Comparison of ENCODE assay signal across 8 cellular contexts in the genomic region with DNA sequence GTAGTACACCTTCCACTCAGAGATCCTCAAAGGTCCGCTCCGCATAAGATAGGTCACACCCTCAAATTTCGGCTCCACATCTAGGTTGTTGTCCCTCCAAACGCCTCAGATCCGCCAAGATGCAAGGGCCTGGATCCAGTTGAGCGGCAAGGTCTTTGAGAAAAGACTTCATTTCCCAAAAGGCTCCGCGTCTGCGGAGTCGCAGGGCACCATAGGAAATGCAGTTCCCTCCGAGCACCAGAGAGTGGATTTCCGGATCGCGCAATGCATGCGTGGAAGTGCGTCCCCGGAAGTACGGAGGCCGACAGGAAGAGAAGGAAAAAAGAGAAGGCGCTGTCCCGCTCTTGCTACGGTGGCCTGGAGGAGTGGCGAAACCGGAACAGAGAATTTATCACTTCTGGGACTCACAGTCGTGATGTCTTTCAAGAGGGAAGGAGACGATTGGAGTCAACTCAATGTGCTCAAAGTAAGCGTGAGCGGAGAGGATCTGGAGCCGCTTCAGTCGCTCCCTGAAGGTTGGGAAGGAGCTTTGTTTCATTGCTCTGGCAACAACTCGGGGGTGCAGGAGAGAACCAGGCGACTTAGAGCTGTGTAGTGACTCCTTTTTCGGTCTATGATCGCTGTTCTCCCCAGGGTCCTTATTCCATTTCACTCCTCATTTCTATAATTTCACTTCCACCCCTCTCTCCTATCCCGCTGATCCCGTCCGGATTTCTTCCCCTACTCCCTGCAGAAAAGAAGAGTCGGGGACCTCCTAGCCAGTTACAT. TPM values are rescaled to one million over a fixed set of nuclear protein-coding genes. Genes with fewer than 3 reads are reported as not detected.
DNase-seq lines count a peak whose midpoint lies in the region; ATAC-seq and TF ChIP-seq lines count a peak whose summit lies in the region.

A gene with protein sequence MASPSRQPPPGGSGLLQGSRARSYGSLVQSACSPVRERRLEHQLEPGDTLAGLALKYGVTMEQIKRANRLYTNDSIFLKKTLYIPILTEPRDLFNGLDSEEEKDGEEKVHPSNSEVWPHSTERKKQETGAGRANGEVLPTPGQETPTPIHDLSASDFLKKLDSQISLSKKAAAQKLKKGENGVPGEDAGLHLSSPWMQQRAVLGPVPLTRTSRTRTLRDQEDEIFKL (minus strand): TSS at position 165 of the 768 bp plus-strand sequence. CDS start 644 bp downstream, outside the sequence.
A gene with protein sequence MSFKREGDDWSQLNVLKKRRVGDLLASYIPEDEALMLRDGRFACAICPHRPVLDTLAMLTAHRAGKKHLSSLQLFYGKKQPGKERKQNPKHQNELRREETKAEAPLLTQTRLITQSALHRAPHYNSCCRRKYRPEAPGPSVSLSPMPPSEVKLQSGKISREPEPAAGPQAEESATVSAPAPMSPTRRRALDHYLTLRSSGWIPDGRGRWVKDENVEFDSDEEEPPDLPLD (plus strand): TSS at position 407 of the 768 bp plus-strand sequence. CDS start 9 bp downstream, at position 416.

- H3K9me3 Mint-ChIP-seq in H9 (no peaks in the 10 kb centered on the region; a peak in 1 of 5 replicates), nephron (no peaks in the 10 kb centered on the region)

- H3K18ac ChIP-seq in H9 (ENCODE audit: insufficient read length, low read depth, low read length) = no peak within 1 kb of the TSS

- H3K9ac ChIP-seq in ES-I3 (ENCODE audit: low read depth, low read length) (peak within 1 kb of the TSS; percentile 90), H9 (ENCODE audit: extremely low read depth, insufficient read length, low read length) (peak within 1 kb of the TSS; percentile 83)

- no peak within 1 kb of the TSS for H3K23ac ChIP-seq in H9 (ENCODE audit: insufficient read length, low read depth, low read length)

- no peak within 1 kb of the TSS for H2AK5ac ChIP-seq in H9 (ENCODE audit: insufficient read length, low read length)

- no peaks in the 10 kb centered on the region for H3K79me2 ChIP-seq in H9 (ENCODE audit: insufficient read depth, low read length)

- no peak within 1 kb of the TSS for H3K56ac ChIP-seq in H9 (ENCODE audit: insufficient read length, low read depth, low read length)

- H3K27ac ChIP-seq in H9 (ENCODE audit: insufficient read length, low read depth, low read length) = peak within 1 kb of the TSS; percentile 7

- H4K20me1 ChIP-seq in H9 (ENCODE audit: control insufficient read depth, insufficient read depth, insufficient read length) = no peaks in the 10 kb centered on the region

- no peak within 1 kb of the TSS for H4K8ac ChIP-seq in H9 (replicated peaks; ENCODE audit: insufficient read length, low read depth, low read length)

- peak; percentile 96 for ATAC-seq in stimulated activated naive CD8-positive, alpha-beta T cell treated with anti-CD3 and anti-CD28 coated beads, Interleukin-15, Interleukin-2, amounts not matched to agents 100 U/mL and 50 U/mL, for 24 hours

- TF ChIP-seq CTCF in H9 (conservative IDR thresholded peaks at IDR 0.05) (no peak), nephron (IDR thresholded peaks at IDR 0.05; ENCODE audit: unreplicated experiment in 3 of 3) (no peak)

- peaks cover 19 to 43% (median 40%) of the 10 kb centered on the region in 3 experiments; a peak in 6 of 7 replicates for H3K36me3 Mint-ChIP-seq in H9 (ENCODE audit: insufficient read depth in 1 of 3, low read depth in 3 of 3)
- H3K36me3 Mint-ChIP-seq in nephron (ENCODE audit: low read depth) = peaks cover 28% of the 10 kb centered on the region

- H3K4me3 Mint-ChIP-seq in H9 = peak within 1 kb of the TSS; percentile 96 to 98
- peak within 1 kb of the TSS; percentile 94 to 97 (median 95) for H3K4me3 Mint-ChIP-seq in nephron

- H4K91ac ChIP-seq in H9 (ENCODE audit: insufficient read length, low read depth, low read length) = no peak within 1 kb of the TSS

- H2BK5ac ChIP-seq in H9 (ENCODE audit: insufficient read length, low read length) = no peak within 1 kb of the TSS

- H3K36me3 ChIP-seq in ES-I3 (ENCODE audit: insufficient read depth, low read length) (peaks cover 5% of the 10 kb centered on the region), MG63 (peaks cover 46% of the 10 kb centered on the region)

- no peak within 1 kb of the TSS for H2BK120ac ChIP-seq in H9 (ENCODE audit: low read depth, low read length, poor library complexity, severe bottlenecking)

- peak within 1 kb of the TSS; percentile 96 to 99 (median 98) for H3K27ac Mint-ChIP-seq in H9
- H3K27ac Mint-ChIP-seq in nephron = peak within 1 kb of the TSS; percentile 97 to 99 (median 98)

- no peak within 1 kb of the TSS for H2BK15ac ChIP-seq in H9 (ENCODE audit: low read depth, low read length)

- H3K4me3 ChIP-seq in MG63 = peak within 1 kb of the TSS; percentile 96

- H3K27me3 ChIP-seq in H9 (ENCODE audit: insufficient read depth, low read length) (no peaks in the 10 kb centered on the region), MG63 (no peaks in the 10 kb centered on the region)

- no peaks in the 10 kb centered on the region for H3K9me3 ChIP-seq in ES-I3 (ENCODE audit: control insufficient read depth, insufficient read depth, low read length)
- H3K9me3 ChIP-seq in H9 (ENCODE audit: control insufficient read depth, low read depth, low read length) = no peaks in the 10 kb centered on the region
- H3K9me3 ChIP-seq in MG63 = no peaks in the 10 kb centered on the region

- no peak within 1 kb of the TSS for H3K4ac ChIP-seq in H9 (ENCODE audit: low read depth, low read length)

- peaks cover 3% of the 10 kb centered on the region; the same call in 1 of the 2 replicates for H3K27me3 Mint-ChIP-seq in H9 (ENCODE audit: low read depth)
- H3K27me3 Mint-ChIP-seq in nephron (ENCODE audit: low read depth) = no peaks in the 10 kb centered on the region

- peak within 1 kb of the TSS; percentile 70 for H3K4me2 ChIP-seq in H9 (ENCODE audit: insufficient read depth, insufficient read length, low read length)

- H3K4me1 ChIP-seq in ES-I3 (ENCODE audit: insufficient read depth, low read length) (peaks cover 9% of the 10 kb centered on the region), H9 (ENCODE audit: insufficient read depth, low read length) (0 out of 2 replicates have a peak, but pooled peaks cover 4% of the 10 kb centered on the region)

- H3T11ph ChIP-seq in H9 (ENCODE audit: low read length) = no peak within 1 kb of the TSS

- H2AFZ ChIP-seq in H9 (ENCODE audit: low read length) = peak within 1 kb of the TSS; percentile 79

- no peaks in the 10 kb centered on the region for H3K79me1 ChIP-seq in H9 (ENCODE audit: insufficient read depth, low read depth, low read length, poor library complexity, severe bottlenecking)

- no peak within 1 kb of the TSS for H2BK12ac ChIP-seq in H9 (ENCODE audit: insufficient read length, low read depth, low read length)

- WGBS in H9 (ENCODE audit: extremely low coverage, insufficient read length, low lambda C conversion rate) = no CpG with 5 or more reads among the region's 38 CpGs

- DNase-seq in H9 (peak; percentile 98), MG63 (peak; percentile 99), SHP77 (lab: John Stamatoyannopoulos, UW) (peak; percentile 100), activated gamma-delta T cell (lab: John Stamatoyannopoulos, UW) (peak; percentile 59), fibroblast of the conjunctiva (ENCODE audit: low read depth) (peak; percentile 96)
- DNase-seq in stimulated activated naive CD8-positive, alpha-beta T cell treated with anti-CD3 and anti-CD28 coated beads, Interleukin-15, Interleukin-2, amounts not matched to agents 100 U/mL and 50 U/mL, for 24 hours = peak; percentile 94

- peaks cover 22 to 27% of the 10 kb centered on the region in 2 experiments for H3K4me1 Mint-ChIP-seq in H9
- peaks cover 18% of the 10 kb centered on the region for H3K4me1 Mint-ChIP-seq in nephron

- H2BK20ac ChIP-seq in H9 (ENCODE audit: low read depth, low read length, poor library complexity, severe bottlenecking) = no peak within 1 kb of the TSS

- no peak within 1 kb of the TSS for H3K14ac ChIP-seq in H9 (ENCODE audit: insufficient read depth, low read length)

- H4K5ac ChIP-seq in H9 (ENCODE audit: insufficient read length, low read depth, low read length) = no peak within 1 kb of the TSS

- H3K23me2 ChIP-seq in H9 (ENCODE audit: insufficient read length, low read depth, low read length, poor library complexity, severe bottlenecking) = peaks cover 13% of the 10 kb centered on the region

RNA-seq across cellular contexts. Expression of the first gene that starts in this region (rescaled TPM):
- total RNA-seq in H9 (2021) = 5.8 and 6.7 TPM in 2 replicates
- 2.0 and 11.4 TPM in 2 replicates for total RNA-seq in MG63 (2014; rRNA removed; shearing (Covaris generic); ENCODE audit: low replicate concordance)

RNA-seq across cellular contexts. Expression of the second gene that starts in this region (rescaled TPM):
- total RNA-seq in H9 (2021) = 54.1 and 60.5 TPM in 2 replicates
- 43.1 and 69.6 TPM in 2 replicates for total RNA-seq in MG63 (2014; rRNA removed; shearing (Covaris generic); ENCODE audit: low replicate concordance)

Comparison
In these comparisons a context has a peak if more than half of its experiments do, and no peak if none do; other contexts are left out.
1. Peak in every context shown above with its lines: DNase-seq, ATAC-seq, H3K4me3 ChIP-seq and H3K27ac ChIP-seq.